9 cellular contexts compared by ENCODE assay signal in genomic region chr4:17494258-17494657, GRCh38.
DNase-seq lines count a peak whose midpoint lies in the region; ATAC-seq and TF ChIP-seq lines count a peak whose summit lies in the region.
"Had no signal": no experiment of that assay in that cellular context is flagged by ENCODE, and none has a peak within 500 bp of the region (broad histone marks: within the 10 kb centered on the region; RNA-seq: fewer than 3 reads in every experiment).

No MANE protein-coding gene starts in this region.

- no peak for TF ChIP-seq CTCF in astrocyte of the cerebellum (IDR thresholded peaks at IDR 0.05; ENCODE audit: low read depth, low read length, missing control alignments)

- no peak overlapping the region for H3K4me3 ChIP-seq in astrocyte of the cerebellum (ENCODE audit: low read depth, low read length)

- DNase-seq in ACHN (peak; percentile 67), HPDE6-E6E7 (ENCODE audit: extremely low spot score) (peak; percentile 16), astrocyte of the cerebellum (ENCODE audit: low read depth) (peak; percentile 19), kidney tubule cell (ENCODE audit: low spot score) (peak; percentile 91), NCI-H2227 treated with DMSO at 0.1 percent for 48 hours (lab: John Stamatoyannopoulos, UW) (no peak)
- DNase-seq: NCI-H2171 treated with DMSO at 0.1 percent for 48 hours had no signal

- no peak for ATAC-seq in HG03280 (IDR thresholded peaks at IDR 0.05; ENCODE audit: unreplicated experiment)
- no peak for ATAC-seq in HG02678 (IDR thresholded peaks at IDR 0.05; ENCODE audit: unreplicated experiment)
- ATAC-seq in HG02763 (IDR thresholded peaks at IDR 0.05; ENCODE audit: unreplicated experiment), result no peak

- in situ Hi-C loops in ACHN (cut with HindIII; ENCODE audit: low pct_ligation_motif_present, low pct_unique_long_range_greater_than_20kb, low sequenced_read_pairs) (no loop called here), astrocyte of the cerebellum (cut with HindIII; ENCODE audit: low sequenced_read_pairs) (no loop called here)
